ENCODE assay signal across 1 cellular context in genomic region chr13:73189766-73190165, GRCh38.
TF ChIP-seq lines count a peak whose summit lies in the region.

No MANE protein-coding gene starts in this region.

TF ChIP-seq in HepG2, 621 proteins besides CTCF, POLR2A, EP300 and RAD21 (continued from another document):
- TF ChIP-seq ZNF280D (CRISPR knock-in tag; IDR thresholded peaks at IDR 0.05) (no peak), ATF7 (IDR thresholded peaks at IDR 0.05) (no peak), ATF7 (CRISPR knock-in tag; IDR thresholded peaks at IDR 0.05) (no peak), HMGA1 (CRISPR knock-in tag; conservative IDR thresholded peaks at IDR 0.05) (no peak)
